In genomic region chr10:108064856-108065255, GRCh38 we compare ENCODE assay signal across 27 cellular contexts.
"Had no signal": no experiment of that assay in that cellular context is flagged by ENCODE, and none has a peak within 500 bp of the region (broad histone marks: within the 10 kb centered on the region; RNA-seq: fewer than 3 reads in every experiment).

No MANE protein-coding gene starts in this region.

- H3K27ac ChIP-seq: dorsolateral prefrontal cortex, epithelial cell of prostate, gastroesophageal sphincter, heart left ventricle, hepatocyte, left lung, neural progenitor cell, psoas muscle, right lobe of liver, thoracic aorta, tibial nerve, upper lobe of left lung had no signal

- H3K79me2 ChIP-seq: hepatocyte had no signal

- H3K27me3 Mint-ChIP-seq: naive thymus-derived CD4-positive, alpha-beta T cell; stimulated activated naive B cell treated with anti-CD40 and anti-IgM and Interleukin-4, amounts not matched to agents 10 μg/mL and 1 μg/mL and 100 μg/mL, for 72 hours; stimulated activated naive CD8-positive, alpha-beta T cell treated with anti-CD3 and anti-CD28 coated beads, Interleukin-15, Interleukin-2, amounts not matched to agents 100 ng/mL and 50 ng/mL, for 24 hours had no signal

- H3K27me3 ChIP-seq: dorsolateral prefrontal cortex, gastroesophageal sphincter, heart left ventricle, hepatocyte, left lung, neural progenitor cell, right lobe of liver, tibial nerve, upper lobe of left lung had no signal

- H3K36me3 ChIP-seq: gastroesophageal sphincter, heart left ventricle, left lung, neural progenitor cell, right lobe of liver, thoracic aorta, tibial nerve, upper lobe of left lung had no signal

- H3K9me3 Mint-ChIP-seq: neural progenitor cell had no signal

- H3K4me1 Mint-ChIP-seq: naive thymus-derived CD4-positive, alpha-beta T cell; nephron; neural progenitor cell; stimulated activated naive B cell treated with anti-CD40 and anti-IgM and Interleukin-4, amounts not matched to agents 10 μg/mL and 1 μg/mL and 100 μg/mL, for 72 hours had no signal

- H2AFZ ChIP-seq: hepatocyte, neural progenitor cell had no signal

- H3K27ac Mint-ChIP-seq: naive thymus-derived CD4-positive, alpha-beta T cell; nephron; neural progenitor cell; stimulated activated naive B cell treated with anti-CD40 and anti-IgM and Interleukin-4, amounts not matched to agents 10 μg/mL and 1 μg/mL and 100 μg/mL, for 72 hours; stimulated activated naive CD8-positive, alpha-beta T cell treated with anti-CD3 and anti-CD28 coated beads, Interleukin-15, Interleukin-2, amounts not matched to agents 100 ng/mL and 50 ng/mL, for 24 hours had no signal

- H3K4me3 ChIP-seq: dorsolateral prefrontal cortex, gastroesophageal sphincter, heart left ventricle, hepatocyte, left lung, neural progenitor cell, psoas muscle, right lobe of liver, thoracic aorta, tibial nerve, upper lobe of left lung had no signal

- H3K4me3 Mint-ChIP-seq: naive thymus-derived CD4-positive, alpha-beta T cell; nephron; neural progenitor cell; stimulated activated naive B cell treated with anti-CD40 and anti-IgM and Interleukin-4, amounts not matched to agents 10 μg/mL and 1 μg/mL and 100 μg/mL, for 72 hours; stimulated activated naive CD8-positive, alpha-beta T cell treated with anti-CD3 and anti-CD28 coated beads, Interleukin-15, Interleukin-2, amounts not matched to agents 100 ng/mL and 50 ng/mL, for 24 hours had no signal

- ATAC-seq: esophagus mucosa; gastroesophageal sphincter; heart left ventricle; left cardiac atrium; left lung; naive thymus-derived CD4-positive, alpha-beta T cell; psoas muscle; right lobe of liver; stimulated activated naive B cell treated with anti-CD40 and anti-IgM and Interleukin-4, amounts not matched to agents 10 μg/mL and 1 μg/mL and 100 μg/mL, for 72 hours had no signal

- DNase-seq: dorsolateral prefrontal cortex; effector CD4-positive, alpha-beta T cell; foreskin fibroblast; heart left ventricle; kidney; left cardiac atrium; left lung; mesendoderm; midbrain; naive thymus-derived CD4-positive, alpha-beta T cell; posterior cingulate gyrus; psoas muscle; right lobe of liver; small intestine; stimulated activated CD4-positive, alpha-beta T cell treated with anti-CD3 and anti-CD28 coated beads, Interleukin-15, amount 100 ng/mL, for 24 hours; stimulated activated CD4-positive, alpha-beta T cell treated with anti-CD3 and anti-CD28 coated beads, Interleukin-2, amount 100 ng/mL, for 48 hours; stimulated activated naive B cell treated with anti-CD40 and anti-IgM and Interleukin-4, amounts not matched to agents 10 μg/mL and 1 μg/mL and 100 μg/mL, for 72 hours; upper lobe of left lung had no signal

- H3K36me3 Mint-ChIP-seq: naive thymus-derived CD4-positive, alpha-beta T cell; neural progenitor cell; stimulated activated naive B cell treated with anti-CD40 and anti-IgM and Interleukin-4, amounts not matched to agents 10 μg/mL and 1 μg/mL and 100 μg/mL, for 72 hours had no signal

- H3K9me3 ChIP-seq: gastroesophageal sphincter, psoas muscle, right lobe of liver, thoracic aorta, tibial nerve, upper lobe of left lung had no signal

- H3K4me2 ChIP-seq: hepatocyte had no signal

- H3K9ac ChIP-seq: neural progenitor cell had no signal

- H3K4me1 ChIP-seq: gastroesophageal sphincter, heart left ventricle, left lung, psoas muscle, right lobe of liver, tibial nerve, upper lobe of left lung had no signal
